ENCODE assay signal across 8 cellular contexts in genomic region chr11:61187505-61188130, GRCh38. TPM values are rescaled to one million over a fixed set of nuclear protein-coding genes. Genes with fewer than 3 reads are reported as not detected.
A peak's percentile ranks its signal among the peaks of the same experiment; 100 is the strongest.
DNase-seq lines count a peak whose midpoint lies in the region; ATAC-seq, FAIRE-seq and TF ChIP-seq lines count a peak whose summit lies in the region.

No MANE protein-coding gene starts in this region.

- ATAC-seq in GM18907 (IDR thresholded peaks at IDR 0.05; ENCODE audit: unreplicated experiment) (peak; percentile 55), gastrocnemius medialis (peak in 1 of 2 donors; percentile 64), GM19035 (IDR thresholded peaks at IDR 0.05; ENCODE audit: unreplicated experiment) (no peak)

- no peak overlapping the region for H3K4me3 ChIP-seq in ascending aorta
- H3K4me3 ChIP-seq in gastrocnemius medialis = no peak overlapping the region

- H3K27me3 ChIP-seq in ascending aorta = no peaks in the 10 kb centered on the region
- peaks cover 0 to 4% (median 0%) of the 10 kb centered on the region in 3 donors for H3K27me3 ChIP-seq in gastrocnemius medialis

- peak; percentile 74 for DNase-seq in NCI-H2029 (lab: John Stamatoyannopoulos, UW)
- peak; percentile 74 for DNase-seq in T-helper 9 cell
- DNase-seq in ascending aorta (ENCODE audit: low spot score in 2 of 2) = peak in 1 of 2 donors; percentile 85
- DNase-seq in hippocampal formation (lab: John Stamatoyannopoulos, UW) = peak; percentile 33 to 50
- peak in 1 of 2 donors; percentile 42 for DNase-seq in gastrocnemius medialis

- no peak for TF ChIP-seq POLR2A in gastrocnemius medialis (IDR thresholded peaks at IDR 0.05)

- intact Hi-C loops in ascending aorta (cut with DNase I) = loop anchor here (1.0 to 2.0 kb wide), 2 partner anchors 58 to 357 kb away; no protein-coding TSS in a partner anchor
- intact Hi-C loops in gastrocnemius medialis (cut with DNase I; ENCODE audit: low total_unique reads) = loop anchor here (1.0 to 5.0 kb wide), 3 partner anchors 60 to 356 kb away; no protein-coding TSS in a partner anchor

- FAIRE-seq in A204.1 (lab: Jason Lieb, UNC) = peak; percentile 60

- H3K36me3 ChIP-seq in ascending aorta (no peaks in the 10 kb centered on the region), gastrocnemius medialis (no peaks in the 10 kb centered on the region)

- H3K9me3 ChIP-seq in ascending aorta (no peaks in the 10 kb centered on the region), gastrocnemius medialis (no peaks in the 10 kb centered on the region)

- H3K4me1 ChIP-seq in ascending aorta (no peaks in the 10 kb centered on the region), gastrocnemius medialis (no peaks in the 10 kb centered on the region)

- TF ChIP-seq CTCF in ascending aorta (IDR thresholded peaks at IDR 0.05) = peak; percentile 76 to 97 (median 86)
- TF ChIP-seq CTCF in gastrocnemius medialis (IDR thresholded peaks at IDR 0.05 in 4 of 5, conservative IDR thresholded peaks at IDR 0.05 in 1 of 5) = peak; percentile 65 to 87 (median 81)

- H3K27ac ChIP-seq in ascending aorta (no peak overlapping the region), gastrocnemius medialis (no peak overlapping the region)

- in situ Hi-C loops in gastrocnemius medialis (cut with MboI; ENCODE audit: low sequenced_read_pairs in 4 of 4) = loop anchor here in 3 of 4 donors (25.0 kb wide), 2 partner anchors 150 to 350 kb away; partner anchors contain the start of gene CCDC86 (in 3 of the 3)

RNA-seq across cellular contexts. Expression of gene PGA3, which starts 15.7 kb away (rescaled TPM):
- total RNA-seq in ascending aorta = 26.8 TPM
- not detected for total RNA-seq in gastrocnemius medialis

RNA-seq across cellular contexts. Expression of gene VPS37C, which starts 26.4 kb away (rescaled TPM):
- total RNA-seq in ascending aorta (25.8 TPM), gastrocnemius medialis (10 to 100 TPM; 17.7 to 27.1 (median 23.5) TPM)

RNA-seq across cellular contexts. Expression of gene PGA4, which starts 34.5 kb away (rescaled TPM):
- total RNA-seq in ascending aorta (75.7 TPM), gastrocnemius medialis (1 to 10 TPM in 2 of 4 donors, not detected in 2; 1.6 to 1.9 TPM)

RNA-seq across cellular contexts. Expression of gene PGA5, which starts 53.4 kb away (rescaled TPM):
- total RNA-seq in ascending aorta = 2.0 TPM
- total RNA-seq in gastrocnemius medialis = not detected

Comparison
In these comparisons a context has a peak if more than half of its experiments do, and no peak if none do; other contexts are left out.
1. RNA of gene PGA3, which starts 15.7 kb away (total RNA-seq): 26.8 TPM in ascending aorta (single experiment); not detected in gastrocnemius medialis; every median in the first group is over 10 times any median in the second.
2. RNA of gene PGA4, which starts 34.5 kb away (total RNA-seq): 75.7 TPM in ascending aorta (single experiment); 1.6 to 1.9 TPM in gastrocnemius medialis; every median in the first group is over 10 times any median in the second.